In genomic region chr15:41989573-41990242, GRCh38 we compare ENCODE assay signal across 8 cellular contexts. TPM values are rescaled to one million over a fixed set of nuclear protein-coding genes. Genes with fewer than 3 reads are reported as not detected.
A peak's percentile ranks its signal among the peaks of the same experiment; 100 is the strongest.
DNase-seq lines count a peak whose midpoint lies in the region; ATAC-seq and TF ChIP-seq lines count a peak whose summit lies in the region.

No MANE protein-coding gene starts in this region.

- peaks cover 0 to 24% (median 8%) of the 10 kb centered on the region in 3 donors for H3K27me3 Mint-ChIP-seq in naive B cell

- no peaks in the 10 kb centered on the region for H3K27me3 ChIP-seq in OCI-LY1 (ENCODE audit: insufficient read depth, low read length)

- H3K9ac ChIP-seq in OCI-LY1 (ENCODE audit: low read length): no peak overlapping the region

- no peaks in the 10 kb centered on the region for H3F3A ChIP-seq in OCI-LY1 (ENCODE audit: insufficient read depth, low read length)

- TF ChIP-seq CTCF in HFF-Myc (IDR thresholded peaks at IDR 0.05; ENCODE audit: low read depth, low read length, missing control alignments): peak; percentile 95
- TF ChIP-seq CTCF in OCI-LY1 (IDR thresholded peaks at IDR 0.05; ENCODE audit: low read length): peak; percentile 88

- H3K9me2 ChIP-seq in OCI-LY1 (ENCODE audit: low read depth, low read length): no peaks in the 10 kb centered on the region

- H4K20me1 ChIP-seq in OCI-LY1 (ENCODE audit: insufficient read depth, low read length): no peaks in the 10 kb centered on the region

- H3K4me1 Mint-ChIP-seq in naive B cell: peaks cover 0 to 4% (median 0%) of the 10 kb centered on the region in 3 donors

- no peaks in the 10 kb centered on the region for H3K9me3 Mint-ChIP-seq in naive B cell

- no peak overlapping the region for H2AFZ ChIP-seq in OCI-LY1 (ENCODE audit: low read length)

- H3K4me3 ChIP-seq in HFF-Myc (replicated peaks; ENCODE audit: low read depth, low read length): no peak overlapping the region
- H3K4me3 ChIP-seq in OCI-LY1 (ENCODE audit: low read depth, low read length, poor library complexity, severe bottlenecking): no peak overlapping the region

- peak; percentile 82 for ATAC-seq in esophagus mucosa
- ATAC-seq in naive B cell (ENCODE audit: low read depth in 2 of 2): peak; percentile 85 to 94
- ATAC-seq in HG03025 (IDR thresholded peaks at IDR 0.05; ENCODE audit: low FRiP score, unreplicated experiment): no peak

- peak; percentile 89 for DNase-seq in D341Med (ENCODE audit: low spot score)
- peak; percentile 44 for DNase-seq in HFF-Myc (ENCODE audit: extremely low read depth, low read depth)
- peak; percentile 77 for DNase-seq in activated T-cell treated with anti-CD3 and anti-CD28 coated beads for 24 hours (ENCODE audit: low read depth)
- DNase-seq in naive B cell: peak; percentile 75
- DNase-seq in stimulated activated CD8-positive, alpha-beta memory T cell treated with anti-CD3 and anti-CD28 coated beads, Interleukin-7, amount 100 ng/mL, for 4 hours (ENCODE audit: low read depth in 2 of 2): peak; percentile 60 to 64

- H3K79me2 ChIP-seq in OCI-LY1 (ENCODE audit: insufficient read depth, low read length): no peaks in the 10 kb centered on the region

- H3K36me3 Mint-ChIP-seq in naive B cell: no peaks in the 10 kb centered on the region

- no peak overlapping the region for H3K27ac Mint-ChIP-seq in naive B cell

- H3K9me3 ChIP-seq in OCI-LY1 (ENCODE audit: low read length): no peaks in the 10 kb centered on the region

- no peaks in the 10 kb centered on the region for H3K4me1 ChIP-seq in OCI-LY1 (ENCODE audit: insufficient read depth, low read length, severe bottlenecking)

- H3K4me3 Mint-ChIP-seq in naive B cell: no peak overlapping the region

- no peak overlapping the region for H3K4me2 ChIP-seq in OCI-LY1 (ENCODE audit: low read length)

- H3K36me3 ChIP-seq in OCI-LY1 (ENCODE audit: insufficient read depth, low read length): no peaks in the 10 kb centered on the region

- H3K27ac ChIP-seq in OCI-LY1 (ENCODE audit: low read depth, low read length, poor library complexity, severe bottlenecking): no peak overlapping the region

RNA-seq across cellular contexts. Expression of gene EHD4, which starts 17.4 kb away (rescaled TPM):
- 32.0 TPM for total RNA-seq in esophagus mucosa
- polyA plus RNA-seq in naive B cell (ENCODE audit: low read depth in 6 of 6): 1 to 10 TPM; 4.1 to 9.2 (median 6.9) TPM

RNA-seq across cellular contexts. Expression of gene PLA2G4E, which starts 31.1 kb away (rescaled TPM):
- 18.1 TPM for total RNA-seq in esophagus mucosa
- polyA plus RNA-seq in naive B cell (ENCODE audit: low read depth in 6 of 6): not detected
